ENCODE assay signal across 2 cellular contexts in the genomic region with DNA sequence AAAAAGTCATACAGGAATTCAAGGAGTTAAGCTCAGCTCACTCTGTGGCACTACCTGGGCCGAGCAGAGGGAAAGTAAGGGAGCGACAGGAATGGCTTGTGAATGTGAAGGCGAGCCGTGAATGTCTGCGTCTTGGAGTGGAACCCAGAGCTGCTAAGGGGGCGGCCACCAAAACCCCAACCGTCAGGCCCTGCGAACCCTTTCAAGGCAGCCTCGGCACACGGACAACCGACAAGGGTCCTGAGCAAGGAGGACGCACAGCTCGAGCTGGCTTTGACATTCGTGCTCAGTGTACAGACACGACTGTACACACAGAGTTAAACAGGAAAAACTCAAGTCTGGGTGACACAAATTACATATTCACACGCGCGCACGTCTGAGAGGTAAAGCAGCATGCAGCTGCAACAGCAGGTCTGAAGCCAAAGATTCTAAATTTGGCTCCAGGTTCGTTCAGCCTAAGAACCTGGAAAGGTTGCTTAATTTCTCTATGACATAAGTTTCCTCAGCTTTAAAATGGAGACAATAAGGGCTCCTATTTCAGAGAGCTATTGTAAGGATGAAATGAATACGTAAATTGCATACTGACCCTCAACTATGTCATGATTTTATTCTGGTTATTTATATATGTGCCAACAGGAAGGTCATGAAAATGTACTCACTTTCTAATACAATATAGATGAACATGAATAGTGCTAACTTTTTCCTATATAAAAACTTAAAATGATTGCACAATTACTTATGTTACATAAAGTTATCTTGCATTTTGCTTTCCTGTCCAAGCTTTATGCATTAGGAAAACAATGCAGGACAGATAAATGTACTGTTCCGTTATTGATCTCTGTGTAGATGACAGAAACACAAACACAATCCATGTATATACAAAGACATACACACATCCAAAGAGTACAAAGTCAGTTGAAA.
TF ChIP-seq lines count a peak whose summit lies in the region.

No MANE protein-coding gene starts in this region.

TF ChIP-seq in K562, 482 proteins besides CTCF, POLR2A, EP300 and RAD21:
- TF ChIP-seq, protein P1, sequence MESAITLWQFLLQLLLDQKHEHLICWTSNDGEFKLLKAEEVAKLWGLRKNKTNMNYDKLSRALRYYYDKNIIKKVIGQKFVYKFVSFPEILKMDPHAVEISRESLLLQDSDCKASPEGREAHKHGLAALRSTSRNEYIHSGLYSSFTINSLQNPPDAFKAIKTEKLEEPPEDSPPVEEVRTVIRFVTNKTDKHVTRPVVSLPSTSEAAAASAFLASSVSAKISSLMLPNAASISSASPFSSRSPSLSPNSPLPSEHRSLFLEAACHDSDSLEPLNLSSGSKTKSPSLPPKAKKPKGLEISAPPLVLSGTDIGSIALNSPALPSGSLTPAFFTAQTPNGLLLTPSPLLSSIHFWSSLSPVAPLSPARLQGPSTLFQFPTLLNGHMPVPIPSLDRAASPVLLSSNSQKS (CRISPR knock-in tag; IDR thresholded peaks at IDR 0.05): no peak
- TF ChIP-seq CEBPG (CRISPR knock-in tag; IDR thresholded peaks at IDR 0.05): no peak
- peak in 1 of 2 experiments; percentile 48; a peak in 1 of 4 replicates for TF ChIP-seq CEBPG (tag; conservative IDR thresholded peaks at IDR 0.05 in 1 of 2, IDR thresholded peaks at IDR 0.05 in 1 of 2)
- TF ChIP-seq CEBPB (tag; IDR thresholded peaks at IDR 0.05): peak; percentile 67
TF ChIP-seq in K562: peak in this region for 2.

TF ChIP-seq in SK-N-SH treated with all-trans-retinoic acid at 6 μM for 48 hours, 23 proteins besides CTCF, POLR2A, EP300 and RAD21 (continued from another document):
- TF ChIP-seq ZFP30 (CRISPR knock-in tag; IDR thresholded peaks at IDR 0.05): no peak
- no peak for TF ChIP-seq ZFP3 (CRISPR knock-in tag; IDR thresholded peaks at IDR 0.05)
- TF ChIP-seq, protein P2, sequence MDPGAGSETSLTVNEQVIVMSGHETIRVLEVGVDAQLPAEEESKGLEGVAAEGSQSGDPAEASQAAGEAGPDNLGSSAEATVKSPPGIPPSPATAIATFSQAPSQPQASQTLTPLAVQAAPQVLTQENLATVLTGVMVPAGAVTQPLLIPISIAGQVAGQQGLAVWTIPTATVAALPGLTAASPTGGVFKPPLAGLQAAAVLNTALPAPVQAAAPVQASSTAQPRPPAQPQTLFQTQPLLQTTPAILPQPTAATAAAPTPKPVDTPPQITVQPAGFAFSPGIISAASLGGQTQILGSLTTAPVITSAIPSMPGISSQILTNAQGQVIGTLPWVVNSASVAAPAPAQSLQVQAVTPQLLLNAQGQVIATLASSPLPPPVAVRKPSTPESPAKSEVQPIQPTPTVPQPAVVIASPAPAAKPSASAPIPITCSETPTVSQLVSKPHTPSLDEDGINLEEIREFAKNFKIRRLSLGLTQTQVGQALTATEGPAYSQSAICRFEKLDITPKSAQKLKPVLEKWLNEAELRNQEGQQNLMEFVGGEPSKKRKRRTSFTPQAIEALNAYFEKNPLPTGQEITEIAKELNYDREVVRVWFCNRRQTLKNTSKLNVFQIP (CRISPR knock-in tag; IDR thresholded peaks at IDR 0.05; ENCODE audit: borderline replicate concordance, low read depth): no peak
- TF ChIP-seq ZC3H10 (CRISPR knock-in tag; IDR thresholded peaks at IDR 0.05): no peak
- no peak for TF ChIP-seq ZNF70 (CRISPR knock-in tag; IDR thresholded peaks at IDR 0.05)
- TF ChIP-seq, protein P3, sequence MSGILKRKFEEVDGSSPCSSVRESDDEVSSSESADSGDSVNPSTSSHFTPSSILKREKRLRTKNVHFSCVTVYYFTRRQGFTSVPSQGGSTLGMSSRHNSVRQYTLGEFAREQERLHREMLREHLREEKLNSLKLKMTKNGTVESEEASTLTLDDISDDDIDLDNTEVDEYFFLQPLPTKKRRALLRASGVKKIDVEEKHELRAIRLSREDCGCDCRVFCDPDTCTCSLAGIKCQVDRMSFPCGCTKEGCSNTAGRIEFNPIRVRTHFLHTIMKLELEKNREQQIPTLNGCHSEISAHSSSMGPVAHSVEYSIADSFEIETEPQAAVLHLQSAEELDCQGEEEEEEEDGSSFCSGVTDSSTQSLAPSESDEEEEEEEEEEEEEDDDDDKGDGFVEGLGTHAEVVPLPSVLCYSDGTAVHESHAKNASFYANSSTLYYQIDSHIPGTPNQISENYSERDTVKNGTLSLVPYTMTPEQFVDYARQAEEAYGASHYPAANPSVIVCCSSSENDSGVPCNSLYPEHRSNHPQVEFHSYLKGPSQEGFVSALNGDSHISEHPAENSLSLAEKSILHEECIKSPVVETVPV (CRISPR knock-in tag; IDR thresholded peaks at IDR 0.05): no peak
- TF ChIP-seq PPARA (CRISPR knock-in tag; IDR thresholded peaks at IDR 0.05; ENCODE audit: borderline replicate concordance): no peak
